Comparison of ENCODE assay signal across 8 cellular contexts in the genomic region with DNA sequence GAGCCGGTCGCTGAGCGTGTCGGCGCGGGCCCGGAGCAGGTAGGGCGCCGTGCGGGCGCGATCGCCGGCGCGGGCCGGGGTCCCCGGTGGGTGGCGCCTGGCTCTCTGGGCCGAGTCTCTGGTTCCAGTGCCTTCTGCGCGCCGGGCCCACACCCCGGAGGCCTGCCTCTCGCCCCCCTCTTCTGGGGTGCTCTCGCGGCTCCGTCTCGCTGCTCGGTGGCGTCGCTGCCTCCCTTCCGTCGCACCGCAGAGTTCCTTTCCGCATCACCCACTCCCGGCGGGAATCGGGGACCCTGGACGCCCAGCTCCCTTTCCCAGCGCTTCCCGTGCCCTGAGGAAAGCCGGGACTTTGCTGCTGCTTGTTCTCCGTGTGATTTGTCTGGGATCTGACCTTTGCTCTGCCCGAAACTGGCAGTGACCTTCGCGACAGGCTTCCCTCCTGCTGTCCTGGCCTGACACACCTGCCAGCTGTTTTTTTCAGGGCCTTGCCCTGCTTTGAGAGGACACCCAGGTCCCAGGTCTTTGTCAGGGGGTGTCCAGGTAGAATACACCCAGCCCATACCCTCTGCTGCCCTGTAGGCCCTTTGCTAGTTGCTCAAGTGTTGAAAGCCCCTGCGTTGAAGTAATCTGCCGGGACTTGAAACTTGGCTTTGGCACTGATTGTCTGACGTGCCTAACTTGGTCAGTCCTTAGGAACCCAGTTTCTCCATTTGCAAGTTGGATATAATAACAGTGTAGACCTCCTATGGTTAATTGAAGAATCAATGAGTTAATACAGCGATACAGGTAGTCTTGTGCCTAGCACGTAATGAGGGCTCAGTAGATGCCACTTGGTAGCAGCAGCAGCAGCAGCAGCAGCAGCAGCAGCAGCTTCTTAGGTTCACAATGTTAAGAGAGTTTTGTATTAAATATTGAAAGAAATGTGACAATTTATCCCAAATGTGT. TPM values are rescaled to one million over a fixed set of nuclear protein-coding genes. Genes with fewer than 3 reads are reported as not detected.
A peak's percentile ranks its signal among the peaks of the same experiment; 100 is the strongest.
DNase-seq lines count a peak whose midpoint lies in the region; ATAC-seq and TF ChIP-seq lines count a peak whose summit lies in the region.

No MANE protein-coding gene starts in this region.

- H3K36me3 ChIP-seq in iPS-15b (ENCODE audit: control insufficient read depth, insufficient read depth, low read length): no peaks in the 10 kb centered on the region
- H3K36me3 ChIP-seq in sigmoid colon: no peaks in the 10 kb centered on the region

- TF ChIP-seq POLR2A in sigmoid colon (IDR thresholded peaks at IDR 0.05): no peak

- no peak for TF ChIP-seq EP300 in sigmoid colon (IDR thresholded peaks at IDR 0.05)

- H3K9me3 ChIP-seq in iPS-15b (ENCODE audit: control insufficient read depth, insufficient read depth, low read length): no peaks in the 10 kb centered on the region
- H3K9me3 ChIP-seq in sigmoid colon: no peaks in the 10 kb centered on the region

- WGBS in sigmoid colon, 2 donors: 0 to 1% methylated on average over 52 of the region's 52 CpGs

- ATAC-seq in GM18873 (IDR thresholded peaks at IDR 0.05; ENCODE audit: low FRiP score, unreplicated experiment) (peak; percentile 20), HG03159 (IDR thresholded peaks at IDR 0.05; ENCODE audit: unreplicated experiment) (peak; percentile 40)

- H3K27me3 ChIP-seq in iPS-15b (ENCODE audit: control insufficient read depth, insufficient read depth, low read length): peaks cover 5% of the 10 kb centered on the region
- no peaks in the 10 kb centered on the region for H3K27me3 ChIP-seq in sigmoid colon

- DNase-seq in Ammon's horn (ENCODE audit: low spot score): peak; percentile 33
- DNase-seq in RPMI7951 (ENCODE audit: low read depth): peak; percentile 23
- peak; percentile 47 for DNase-seq in astrocyte of the spinal cord (ENCODE audit: low read depth, low spot score)
- peak; percentile 67 for DNase-seq in sigmoid colon
- no peak for DNase-seq in UCSD-AML1 (lab: John Stamatoyannopoulos, UW; ENCODE audit: unreplicated experiment)

- intact Hi-C loops in sigmoid colon (cut with DNase I): loop anchor here (2.0 to 5.0 kb wide), 2 partner anchors 54 to 483 kb away; no protein-coding TSS in a partner anchor

- H3K4me1 ChIP-seq in iPS-15b (ENCODE audit: control insufficient read depth, insufficient read depth, low read length): peaks cover 3% of the 10 kb centered on the region
- H3K4me1 ChIP-seq in sigmoid colon: peaks cover 0 to 37% (median 29%) of the 10 kb centered on the region in 4 donors

- H3K9ac ChIP-seq in iPS-15b (ENCODE audit: low read depth, low read length): peak overlapping the region; percentile 82

- peak overlapping the region; percentile 90 to 93 (median 92) for H3K27ac ChIP-seq in sigmoid colon

- TF ChIP-seq CTCF in astrocyte of the spinal cord (IDR thresholded peaks at IDR 0.05; ENCODE audit: low read depth, low read length): peak; percentile 1
- no peak for TF ChIP-seq CTCF in sigmoid colon (IDR thresholded peaks at IDR 0.05)

- in situ Hi-C loops in astrocyte of the spinal cord (cut with HindIII; ENCODE audit: low sequenced_read_pairs): no loop called here

- H3K4me3 ChIP-seq in astrocyte of the spinal cord (ENCODE audit: low read depth, low read length) (peak overlapping the region; percentile 88), iPS-15b (ENCODE audit: low read depth, low read length) (peak overlapping the region; percentile 88), sigmoid colon (peak overlapping the region; percentile 55 to 80 (median 74))

RNA-seq across cellular contexts. Expression of a gene that starts 0.8 kb away (rescaled TPM):
- total RNA-seq in RPMI7951 (2014; rRNA removed; shearing (Covaris generic)): 9.3 and 12.9 TPM in 2 replicates
- 10 to 100 TPM; 12.5 to 13.8 (median 13.5) TPM for total RNA-seq in sigmoid colon
- polyA plus RNA-seq in sigmoid colon: 10 to 100 TPM; 10.5 to 33.1 (median 24.6) TPM
